In the genomic region with DNA sequence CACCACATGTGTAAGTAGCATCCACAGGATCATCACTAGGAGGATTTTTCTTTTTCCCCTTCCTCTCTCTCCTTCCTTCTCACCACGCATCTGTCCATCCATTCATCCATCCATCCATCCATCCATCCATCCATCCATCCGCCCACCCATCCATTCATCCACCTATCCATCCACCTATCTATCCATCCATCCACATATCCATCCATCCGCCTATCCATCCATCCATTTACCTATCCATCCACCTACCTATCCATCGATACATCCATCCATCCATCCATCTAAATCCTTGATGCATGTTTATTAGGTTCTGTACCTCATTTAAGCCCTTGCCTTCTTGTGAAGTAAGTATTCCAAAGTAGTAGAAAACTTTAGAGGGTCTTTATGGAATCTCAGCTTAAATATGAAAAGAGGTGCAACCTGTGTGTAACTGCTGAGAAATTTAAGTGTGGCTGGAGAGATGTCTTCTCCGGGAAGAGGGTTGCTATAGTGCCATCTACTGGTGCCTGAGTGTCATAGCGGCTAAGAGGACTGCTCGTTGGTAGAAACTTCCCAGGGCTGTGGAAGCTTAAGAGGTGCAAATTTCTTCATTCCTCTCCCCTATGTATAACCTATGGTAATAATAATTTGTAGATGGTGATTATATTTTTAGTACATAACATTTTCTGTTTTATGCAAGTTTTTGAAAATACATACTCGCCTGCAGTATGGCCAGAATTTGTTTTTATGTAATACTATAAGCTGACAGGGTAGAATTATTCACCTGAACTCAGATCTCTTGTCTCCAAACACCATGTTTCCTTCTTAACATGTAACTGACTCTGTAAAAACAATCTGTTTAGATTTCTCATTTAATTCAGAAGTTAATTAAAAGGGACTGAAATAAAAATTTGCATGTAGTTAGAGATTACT, we compare ENCODE assay signal across 1 cellular context.
TF ChIP-seq lines count a peak whose summit lies in the region.

No MANE protein-coding gene starts in this region.

TF ChIP-seq in K562, 482 proteins besides CTCF, POLR2A, EP300 and RAD21 (continued from another document and continues in another):
- TF ChIP-seq, protein P1, sequence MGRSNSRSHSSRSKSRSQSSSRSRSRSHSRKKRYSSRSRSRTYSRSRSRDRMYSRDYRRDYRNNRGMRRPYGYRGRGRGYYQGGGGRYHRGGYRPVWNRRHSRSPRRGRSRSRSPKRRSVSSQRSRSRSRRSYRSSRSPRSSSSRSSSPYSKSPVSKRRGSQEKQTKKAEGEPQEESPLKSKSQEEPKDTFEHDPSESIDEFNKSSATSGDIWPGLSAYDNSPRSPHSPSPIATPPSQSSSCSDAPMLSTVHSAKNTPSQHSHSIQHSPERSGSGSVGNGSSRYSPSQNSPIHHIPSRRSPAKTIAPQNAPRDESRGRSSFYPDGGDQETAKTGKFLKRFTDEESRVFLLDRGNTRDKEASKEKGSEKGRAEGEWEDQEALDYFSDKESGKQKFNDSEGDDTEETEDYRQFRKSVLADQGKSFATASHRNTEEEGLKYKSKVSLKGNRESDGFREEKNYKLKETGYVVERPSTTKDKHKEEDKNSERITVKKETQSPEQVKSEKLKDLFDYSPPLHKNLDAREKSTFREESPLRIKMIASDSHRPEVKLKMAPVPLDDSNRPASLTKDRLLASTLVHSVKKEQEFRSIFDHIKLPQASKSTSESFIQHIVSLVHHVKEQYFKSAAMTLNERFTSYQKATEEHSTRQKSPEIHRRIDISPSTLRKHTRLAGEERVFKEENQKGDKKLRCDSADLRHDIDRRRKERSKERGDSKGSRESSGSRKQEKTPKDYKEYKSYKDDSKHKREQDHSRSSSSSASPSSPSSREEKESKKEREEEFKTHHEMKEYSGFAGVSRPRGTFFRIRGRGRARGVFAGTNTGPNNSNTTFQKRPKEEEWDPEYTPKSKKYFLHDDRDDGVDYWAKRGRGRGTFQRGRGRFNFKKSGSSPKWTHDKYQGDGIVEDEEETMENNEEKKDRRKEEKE (IDR thresholded peaks at IDR 0.05; ENCODE audit: borderline replicate concordance in 1 of 2, control insufficient read depth in 1 of 2, low read depth in 2 of 2, low read length in 1 of 2): no peak
- TF ChIP-seq, protein P2, sequence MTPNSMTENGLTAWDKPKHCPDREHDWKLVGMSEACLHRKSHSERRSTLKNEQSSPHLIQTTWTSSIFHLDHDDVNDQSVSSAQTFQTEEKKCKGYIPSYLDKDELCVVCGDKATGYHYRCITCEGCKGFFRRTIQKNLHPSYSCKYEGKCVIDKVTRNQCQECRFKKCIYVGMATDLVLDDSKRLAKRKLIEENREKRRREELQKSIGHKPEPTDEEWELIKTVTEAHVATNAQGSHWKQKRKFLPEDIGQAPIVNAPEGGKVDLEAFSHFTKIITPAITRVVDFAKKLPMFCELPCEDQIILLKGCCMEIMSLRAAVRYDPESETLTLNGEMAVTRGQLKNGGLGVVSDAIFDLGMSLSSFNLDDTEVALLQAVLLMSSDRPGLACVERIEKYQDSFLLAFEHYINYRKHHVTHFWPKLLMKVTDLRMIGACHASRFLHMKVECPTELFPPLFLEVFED (CRISPR knock-in tag; conservative IDR thresholded peaks at IDR 0.05): peak; percentile 61; the same call in 1 of the 2 replicates
- TF ChIP-seq ELF4 (CRISPR knock-in tag; IDR thresholded peaks at IDR 0.05) (peak; percentile 77; the same call in 1 of the 2 replicates), OTX1 (CRISPR knock-in tag; IDR thresholded peaks at IDR 0.05) (0 out of 2 replicates have a peak, but pooled peaks have one; percentile 55), SP1 (CRISPR knock-in tag; IDR thresholded peaks at IDR 0.05) (no peak), TSC22D4 (tag; IDR thresholded peaks at IDR 0.05) (peak; percentile 92; the same call in 1 of the 2 replicates), GTF2E2 (tag; IDR thresholded peaks at IDR 0.05) (no peak), CBX2 (IDR thresholded peaks at IDR 0.05; ENCODE audit: insufficient read depth, low read length, poor library complexity, severe bottlenecking) (no peak), ZBTB8A (IDR thresholded peaks at IDR 0.05; ENCODE audit: partially characterized antibody) (no peak), NR1H2 (CRISPR knock-in tag; IDR thresholded peaks at IDR 0.05) (no peak), JUNB (CRISPR knock-in tag; conservative IDR thresholded peaks at IDR 0.05) (no peak), C11orf30 (IDR thresholded peaks at IDR 0.05; ENCODE audit: low read depth) (no peak), KDM1A (IDR thresholded peaks at IDR 0.05) (0 out of 4 replicates have a peak, but pooled peaks of 1 of the 2 experiments have one; percentile 10)
- TF ChIP-seq, protein P3, sequence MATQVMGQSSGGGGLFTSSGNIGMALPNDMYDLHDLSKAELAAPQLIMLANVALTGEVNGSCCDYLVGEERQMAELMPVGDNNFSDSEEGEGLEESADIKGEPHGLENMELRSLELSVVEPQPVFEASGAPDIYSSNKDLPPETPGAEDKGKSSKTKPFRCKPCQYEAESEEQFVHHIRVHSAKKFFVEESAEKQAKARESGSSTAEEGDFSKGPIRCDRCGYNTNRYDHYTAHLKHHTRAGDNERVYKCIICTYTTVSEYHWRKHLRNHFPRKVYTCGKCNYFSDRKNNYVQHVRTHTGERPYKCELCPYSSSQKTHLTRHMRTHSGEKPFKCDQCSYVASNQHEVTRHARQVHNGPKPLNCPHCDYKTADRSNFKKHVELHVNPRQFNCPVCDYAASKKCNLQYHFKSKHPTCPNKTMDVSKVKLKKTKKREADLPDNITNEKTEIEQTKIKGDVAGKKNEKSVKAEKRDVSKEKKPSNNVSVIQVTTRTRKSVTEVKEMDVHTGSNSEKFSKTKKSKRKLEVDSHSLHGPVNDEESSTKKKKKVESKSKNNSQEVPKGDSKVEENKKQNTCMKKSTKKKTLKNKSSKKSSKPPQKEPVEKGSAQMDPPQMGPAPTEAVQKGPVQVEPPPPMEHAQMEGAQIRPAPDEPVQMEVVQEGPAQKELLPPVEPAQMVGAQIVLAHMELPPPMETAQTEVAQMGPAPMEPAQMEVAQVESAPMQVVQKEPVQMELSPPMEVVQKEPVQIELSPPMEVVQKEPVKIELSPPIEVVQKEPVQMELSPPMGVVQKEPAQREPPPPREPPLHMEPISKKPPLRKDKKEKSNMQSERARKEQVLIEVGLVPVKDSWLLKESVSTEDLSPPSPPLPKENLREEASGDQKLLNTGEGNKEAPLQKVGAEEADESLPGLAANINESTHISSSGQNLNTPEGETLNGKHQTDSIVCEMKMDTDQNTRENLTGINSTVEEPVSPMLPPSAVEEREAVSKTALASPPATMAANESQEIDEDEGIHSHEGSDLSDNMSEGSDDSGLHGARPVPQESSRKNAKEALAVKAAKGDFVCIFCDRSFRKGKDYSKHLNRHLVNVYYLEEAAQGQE (CRISPR knock-in tag; IDR thresholded peaks at IDR 0.05; ENCODE audit: low read depth): no peak
- TF ChIP-seq, protein P4, sequence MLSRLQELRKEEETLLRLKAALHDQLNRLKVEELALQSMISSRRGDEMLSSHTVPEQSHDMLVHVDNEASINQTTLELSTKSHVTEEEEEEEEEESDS (CRISPR knock-in tag; IDR thresholded peaks at IDR 0.05): no peak
- TF ChIP-seq, protein P5, sequence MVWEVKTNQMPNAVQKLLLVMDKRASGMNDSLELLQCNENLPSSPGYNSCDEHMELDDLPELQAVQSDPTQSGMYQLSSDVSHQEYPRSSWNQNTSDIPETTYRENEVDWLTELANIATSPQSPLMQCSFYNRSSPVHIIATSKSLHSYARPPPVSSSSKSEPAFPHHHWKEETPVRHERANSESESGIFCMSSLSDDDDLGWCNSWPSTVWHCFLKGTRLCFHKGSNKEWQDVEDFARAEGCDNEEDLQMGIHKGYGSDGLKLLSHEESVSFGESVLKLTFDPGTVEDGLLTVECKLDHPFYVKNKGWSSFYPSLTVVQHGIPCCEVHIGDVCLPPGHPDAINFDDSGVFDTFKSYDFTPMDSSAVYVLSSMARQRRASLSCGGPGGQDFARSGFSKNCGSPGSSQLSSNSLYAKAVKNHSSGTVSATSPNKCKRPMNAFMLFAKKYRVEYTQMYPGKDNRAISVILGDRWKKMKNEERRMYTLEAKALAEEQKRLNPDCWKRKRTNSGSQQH (CRISPR knock-in tag; IDR thresholded peaks at IDR 0.05): 0 out of 2 replicates have a peak, but pooled peaks have one; percentile 61
- TF ChIP-seq, protein P6, sequence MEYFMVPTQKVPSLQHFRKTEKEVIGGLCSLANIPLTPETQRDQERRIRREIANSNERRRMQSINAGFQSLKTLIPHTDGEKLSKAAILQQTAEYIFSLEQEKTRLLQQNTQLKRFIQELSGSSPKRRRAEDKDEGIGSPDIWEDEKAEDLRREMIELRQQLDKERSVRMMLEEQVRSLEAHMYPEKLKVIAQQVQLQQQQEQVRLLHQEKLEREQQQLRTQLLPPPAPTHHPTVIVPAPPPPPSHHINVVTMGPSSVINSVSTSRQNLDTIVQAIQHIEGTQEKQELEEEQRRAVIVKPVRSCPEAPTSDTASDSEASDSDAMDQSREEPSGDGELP (CRISPR knock-in tag; IDR thresholded peaks at IDR 0.05; ENCODE audit: borderline replicate concordance): no peak
- TF ChIP-seq, protein P7, sequence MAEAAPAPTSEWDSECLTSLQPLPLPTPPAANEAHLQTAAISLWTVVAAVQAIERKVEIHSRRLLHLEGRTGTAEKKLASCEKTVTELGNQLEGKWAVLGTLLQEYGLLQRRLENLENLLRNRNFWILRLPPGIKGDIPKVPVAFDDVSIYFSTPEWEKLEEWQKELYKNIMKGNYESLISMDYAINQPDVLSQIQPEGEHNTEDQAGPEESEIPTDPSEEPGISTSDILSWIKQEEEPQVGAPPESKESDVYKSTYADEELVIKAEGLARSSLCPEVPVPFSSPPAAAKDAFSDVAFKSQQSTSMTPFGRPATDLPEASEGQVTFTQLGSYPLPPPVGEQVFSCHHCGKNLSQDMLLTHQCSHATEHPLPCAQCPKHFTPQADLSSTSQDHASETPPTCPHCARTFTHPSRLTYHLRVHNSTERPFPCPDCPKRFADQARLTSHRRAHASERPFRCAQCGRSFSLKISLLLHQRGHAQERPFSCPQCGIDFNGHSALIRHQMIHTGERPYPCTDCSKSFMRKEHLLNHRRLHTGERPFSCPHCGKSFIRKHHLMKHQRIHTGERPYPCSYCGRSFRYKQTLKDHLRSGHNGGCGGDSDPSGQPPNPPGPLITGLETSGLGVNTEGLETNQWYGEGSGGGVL (CRISPR knock-in tag; IDR thresholded peaks at IDR 0.05): no peak
- TF ChIP-seq, protein P8, sequence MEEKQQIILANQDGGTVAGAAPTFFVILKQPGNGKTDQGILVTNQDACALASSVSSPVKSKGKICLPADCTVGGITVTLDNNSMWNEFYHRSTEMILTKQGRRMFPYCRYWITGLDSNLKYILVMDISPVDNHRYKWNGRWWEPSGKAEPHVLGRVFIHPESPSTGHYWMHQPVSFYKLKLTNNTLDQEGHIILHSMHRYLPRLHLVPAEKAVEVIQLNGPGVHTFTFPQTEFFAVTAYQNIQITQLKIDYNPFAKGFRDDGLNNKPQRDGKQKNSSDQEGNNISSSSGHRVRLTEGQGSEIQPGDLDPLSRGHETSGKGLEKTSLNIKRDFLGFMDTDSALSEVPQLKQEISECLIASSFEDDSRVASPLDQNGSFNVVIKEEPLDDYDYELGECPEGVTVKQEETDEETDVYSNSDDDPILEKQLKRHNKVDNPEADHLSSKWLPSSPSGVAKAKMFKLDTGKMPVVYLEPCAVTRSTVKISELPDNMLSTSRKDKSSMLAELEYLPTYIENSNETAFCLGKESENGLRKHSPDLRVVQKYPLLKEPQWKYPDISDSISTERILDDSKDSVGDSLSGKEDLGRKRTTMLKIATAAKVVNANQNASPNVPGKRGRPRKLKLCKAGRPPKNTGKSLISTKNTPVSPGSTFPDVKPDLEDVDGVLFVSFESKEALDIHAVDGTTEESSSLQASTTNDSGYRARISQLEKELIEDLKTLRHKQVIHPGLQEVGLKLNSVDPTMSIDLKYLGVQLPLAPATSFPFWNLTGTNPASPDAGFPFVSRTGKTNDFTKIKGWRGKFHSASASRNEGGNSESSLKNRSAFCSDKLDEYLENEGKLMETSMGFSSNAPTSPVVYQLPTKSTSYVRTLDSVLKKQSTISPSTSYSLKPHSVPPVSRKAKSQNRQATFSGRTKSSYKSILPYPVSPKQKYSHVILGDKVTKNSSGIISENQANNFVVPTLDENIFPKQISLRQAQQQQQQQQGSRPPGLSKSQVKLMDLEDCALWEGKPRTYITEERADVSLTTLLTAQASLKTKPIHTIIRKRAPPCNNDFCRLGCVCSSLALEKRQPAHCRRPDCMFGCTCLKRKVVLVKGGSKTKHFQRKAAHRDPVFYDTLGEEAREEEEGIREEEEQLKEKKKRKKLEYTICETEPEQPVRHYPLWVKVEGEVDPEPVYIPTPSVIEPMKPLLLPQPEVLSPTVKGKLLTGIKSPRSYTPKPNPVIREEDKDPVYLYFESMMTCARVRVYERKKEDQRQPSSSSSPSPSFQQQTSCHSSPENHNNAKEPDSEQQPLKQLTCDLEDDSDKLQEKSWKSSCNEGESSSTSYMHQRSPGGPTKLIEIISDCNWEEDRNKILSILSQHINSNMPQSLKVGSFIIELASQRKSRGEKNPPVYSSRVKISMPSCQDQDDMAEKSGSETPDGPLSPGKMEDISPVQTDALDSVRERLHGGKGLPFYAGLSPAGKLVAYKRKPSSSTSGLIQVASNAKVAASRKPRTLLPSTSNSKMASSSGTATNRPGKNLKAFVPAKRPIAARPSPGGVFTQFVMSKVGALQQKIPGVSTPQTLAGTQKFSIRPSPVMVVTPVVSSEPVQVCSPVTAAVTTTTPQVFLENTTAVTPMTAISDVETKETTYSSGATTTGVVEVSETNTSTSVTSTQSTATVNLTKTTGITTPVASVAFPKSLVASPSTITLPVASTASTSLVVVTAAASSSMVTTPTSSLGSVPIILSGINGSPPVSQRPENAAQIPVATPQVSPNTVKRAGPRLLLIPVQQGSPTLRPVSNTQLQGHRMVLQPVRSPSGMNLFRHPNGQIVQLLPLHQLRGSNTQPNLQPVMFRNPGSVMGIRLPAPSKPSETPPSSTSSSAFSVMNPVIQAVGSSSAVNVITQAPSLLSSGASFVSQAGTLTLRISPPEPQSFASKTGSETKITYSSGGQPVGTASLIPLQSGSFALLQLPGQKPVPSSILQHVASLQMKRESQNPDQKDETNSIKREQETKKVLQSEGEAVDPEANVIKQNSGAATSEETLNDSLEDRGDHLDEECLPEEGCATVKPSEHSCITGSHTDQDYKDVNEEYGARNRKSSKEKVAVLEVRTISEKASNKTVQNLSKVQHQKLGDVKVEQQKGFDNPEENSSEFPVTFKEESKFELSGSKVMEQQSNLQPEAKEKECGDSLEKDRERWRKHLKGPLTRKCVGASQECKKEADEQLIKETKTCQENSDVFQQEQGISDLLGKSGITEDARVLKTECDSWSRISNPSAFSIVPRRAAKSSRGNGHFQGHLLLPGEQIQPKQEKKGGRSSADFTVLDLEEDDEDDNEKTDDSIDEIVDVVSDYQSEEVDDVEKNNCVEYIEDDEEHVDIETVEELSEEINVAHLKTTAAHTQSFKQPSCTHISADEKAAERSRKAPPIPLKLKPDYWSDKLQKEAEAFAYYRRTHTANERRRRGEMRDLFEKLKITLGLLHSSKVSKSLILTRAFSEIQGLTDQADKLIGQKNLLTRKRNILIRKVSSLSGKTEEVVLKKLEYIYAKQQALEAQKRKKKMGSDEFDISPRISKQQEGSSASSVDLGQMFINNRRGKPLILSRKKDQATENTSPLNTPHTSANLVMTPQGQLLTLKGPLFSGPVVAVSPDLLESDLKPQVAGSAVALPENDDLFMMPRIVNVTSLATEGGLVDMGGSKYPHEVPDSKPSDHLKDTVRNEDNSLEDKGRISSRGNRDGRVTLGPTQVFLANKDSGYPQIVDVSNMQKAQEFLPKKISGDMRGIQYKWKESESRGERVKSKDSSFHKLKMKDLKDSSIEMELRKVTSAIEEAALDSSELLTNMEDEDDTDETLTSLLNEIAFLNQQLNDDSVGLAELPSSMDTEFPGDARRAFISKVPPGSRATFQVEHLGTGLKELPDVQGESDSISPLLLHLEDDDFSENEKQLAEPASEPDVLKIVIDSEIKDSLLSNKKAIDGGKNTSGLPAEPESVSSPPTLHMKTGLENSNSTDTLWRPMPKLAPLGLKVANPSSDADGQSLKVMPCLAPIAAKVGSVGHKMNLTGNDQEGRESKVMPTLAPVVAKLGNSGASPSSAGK (IDR thresholded peaks at IDR 0.05): no peak
